Comparison of ENCODE assay signal across 8 cellular contexts in genomic region chr10:100826983-100827818, GRCh38.
DNase-seq lines count a peak whose midpoint lies in the region; ATAC-seq and TF ChIP-seq lines count a peak whose summit lies in the region.

No MANE protein-coding gene starts in this region.

- ATAC-seq in GM21360 (IDR thresholded peaks at IDR 0.05; ENCODE audit: unreplicated experiment): no peak

- peak in 1 of 2 donors; percentile 50 for TF ChIP-seq CTCF in right atrium auricular region (IDR thresholded peaks at IDR 0.05)

- DNase-seq in DMS114 treated with DMSO at 0.1 percent for 48 hours (lab: John Stamatoyannopoulos, UW; ENCODE audit: unreplicated experiment): peak; percentile 9
- DNase-seq in MG63: no peak
- peak; percentile 56 to 63 for DNase-seq in activated T-cell treated with anti-CD3 and anti-CD28 coated beads, Interleukin-2, amount 50 U/mL, for 48 hours
- DNase-seq in right atrium auricular region (ENCODE audit: low spot score): no peak
- no peak for DNase-seq in COR-L47 (lab: John Stamatoyannopoulos, UW)
- DNase-seq in SKM-1 (lab: John Stamatoyannopoulos, UW; ENCODE audit: unreplicated experiment): no peak

- H3K27ac ChIP-seq in right atrium auricular region (no peak overlapping the region), skeletal muscle tissue (ENCODE audit: low read depth, low read length) (no peak overlapping the region)

- H3K4me3 ChIP-seq in MG63 (peak overlapping the region; percentile 9; the same call in 1 of the 2 replicates), right atrium auricular region (peak overlapping the region; percentile 3 to 45), skeletal muscle tissue (ENCODE audit: low read length in 3 of 3) (peak overlapping the region in 2 of 3 donors; percentile 52 to 56)

- H3K36me3 ChIP-seq in MG63 (no peaks in the 10 kb centered on the region), right atrium auricular region (no peaks in the 10 kb centered on the region), skeletal muscle tissue (ENCODE audit: control insufficient read depth in 3 of 3, insufficient read depth in 3 of 3, low read length in 3 of 3) (no peaks in the 10 kb centered on the region)

- H3K27me3 ChIP-seq in MG63 (peaks cover 72% of the 10 kb centered on the region), right atrium auricular region (peaks cover 47 to 59% of the 10 kb centered on the region in 2 donors), skeletal muscle tissue (ENCODE audit: control insufficient read depth in 3 of 3, insufficient read depth in 3 of 3, low read length in 3 of 3) (peaks cover 90 to 93% (median 90%) of the 10 kb centered on the region in 3 donors)

- H3K9ac ChIP-seq in skeletal muscle tissue (ENCODE audit: low read depth in 1 of 3, low read length in 3 of 3): peak overlapping the region in 1 of 3 donors; percentile 50

- H3K4me1 ChIP-seq in right atrium auricular region (peaks cover 0 to 38% of the 10 kb centered on the region in 2 donors), skeletal muscle tissue (ENCODE audit: control insufficient read depth in 3 of 3, insufficient read depth in 3 of 3, low read length in 3 of 3) (peaks cover 14 to 25% (median 21%) of the 10 kb centered on the region in 3 donors)

- H3K9me3 ChIP-seq in MG63 (no peaks in the 10 kb centered on the region), right atrium auricular region (no peaks in the 10 kb centered on the region), skeletal muscle tissue (ENCODE audit: control insufficient read depth in 3 of 3, low read length in 3 of 3) (no peaks in the 10 kb centered on the region)

Comparison
In these comparisons a context has a peak if more than half of its experiments do, and no peak if none do; other contexts are left out.
1. DNase-seq: peak in DMS114 treated with DMSO at 0.1 percent for 48 hours (single experiment) and activated T-cell treated with anti-CD3 and anti-CD28 coated beads, Interleukin-2, amount 50 U/mL, for 48 hours (2 of 2); none in MG63 (single experiment), right atrium auricular region (single experiment), COR-L47 (single experiment) and SKM-1 (single experiment).
2. Peak in every context shown above with its lines, with median percentiles within 50 percentile points of each other: H3K4me3 ChIP-seq.